In the genomic region with DNA sequence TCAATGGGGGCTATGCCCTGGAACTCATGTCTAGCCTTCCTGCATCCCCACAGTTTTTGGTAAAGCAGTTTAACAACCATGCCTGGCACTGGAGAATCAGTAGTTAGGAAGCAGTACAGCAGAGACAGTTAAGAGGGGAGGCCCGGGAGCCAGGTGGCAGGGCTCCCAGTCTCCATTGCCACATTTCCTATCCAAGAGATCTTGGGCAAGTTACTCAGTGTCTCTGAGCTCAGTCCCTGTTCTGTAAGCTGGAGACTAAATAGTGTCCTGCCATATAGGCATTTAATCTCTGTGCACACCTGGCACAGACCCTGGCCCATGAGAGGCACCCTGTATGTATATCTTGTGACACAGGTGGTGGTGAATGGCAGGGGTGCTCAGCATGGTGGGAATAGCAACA, we compare ENCODE assay signal across 24 cellular contexts.
"Had no signal": no experiment of that assay in that cellular context is flagged by ENCODE, and none has a peak within 500 bp of the region (broad histone marks: within the 10 kb centered on the region; RNA-seq: fewer than 3 reads in every experiment).

No MANE protein-coding gene starts in this region.

- H3K4me3 ChIP-seq: heart right ventricle, left lung, neural progenitor cell, psoas muscle, thoracic aorta, transverse colon, upper lobe of right lung, vagina had no signal

- ATAC-seq: effector memory CD8-positive, alpha-beta T cell; heart right ventricle; left lung; naive thymus-derived CD4-positive, alpha-beta T cell; right cardiac atrium; stimulated activated naive B cell treated with anti-CD40 and anti-IgM and Interleukin-4, amounts not matched to agents 10 μg/mL and 1 μg/mL and 100 μg/mL, for 72 hours; upper lobe of right lung had no signal

- H3K27ac ChIP-seq: heart right ventricle, left lung, neural progenitor cell, psoas muscle, thoracic aorta, transverse colon, upper lobe of right lung, vagina had no signal

- H3K9me3 ChIP-seq: heart right ventricle, left lung, psoas muscle, thoracic aorta, transverse colon, upper lobe of right lung, vagina had no signal

- DNase-seq: cortex of kidney; effector memory CD8-positive, alpha-beta T cell; foreskin melanocyte; glutamatergic neuron; heart right ventricle; hippocampal formation; left cardiac atrium; left lung; mesenchymal stem cell; midbrain; naive thymus-derived CD4-positive, alpha-beta T cell; small intestine; stimulated activated CD4-positive, alpha-beta T cell treated with anti-CD3 and anti-CD28 coated beads, Interleukin-15, amount 100 ng/mL, for 24 hours; stimulated activated CD4-positive, alpha-beta T cell treated with anti-CD3 and anti-CD28 coated beads, Interleukin-2, amount 100 ng/mL, for 48 hours; stimulated activated naive B cell treated with anti-CD40 and anti-IgM and Interleukin-4, amounts not matched to agents 10 μg/mL and 1 μg/mL and 100 μg/mL, for 72 hours; transverse colon; upper lobe of right lung had no signal

- H3K4me1 ChIP-seq: left lung, neural progenitor cell, transverse colon, upper lobe of right lung, vagina had no signal

- H3K27me3 ChIP-seq: heart right ventricle, left lung, neural progenitor cell, transverse colon, upper lobe of right lung, vagina had no signal

- H3K36me3 ChIP-seq: heart right ventricle, left lung, neural progenitor cell, thoracic aorta, transverse colon, upper lobe of right lung, vagina had no signal

- FAIRE-seq: endometrium, islet of Langerhans, small intestine had no signal
